34 cellular contexts compared by ENCODE assay signal in the genomic region with DNA sequence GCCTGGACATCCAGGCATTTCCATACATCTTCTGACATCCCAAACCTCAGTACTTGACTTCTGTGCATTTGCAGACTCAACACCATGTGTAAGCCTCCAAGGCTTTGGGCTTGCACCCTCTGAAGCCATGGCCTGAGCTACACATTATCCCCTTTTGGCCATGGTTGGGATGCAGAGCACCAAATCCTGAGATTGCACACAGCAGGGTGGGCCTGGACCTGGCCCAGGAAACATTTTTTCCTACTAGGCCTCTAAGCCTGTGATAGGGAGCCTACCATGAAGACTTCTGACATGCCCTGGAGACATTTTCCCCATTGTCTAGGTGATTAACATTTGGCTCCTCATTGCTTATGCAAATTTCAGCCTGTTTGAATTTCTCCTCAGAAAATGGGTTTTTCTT.
"Had no signal": no experiment of that assay in that cellular context is flagged by ENCODE, and none has a peak within 500 bp of the region (broad histone marks: within the 10 kb centered on the region; RNA-seq: fewer than 3 reads in every experiment).

No MANE protein-coding gene starts in this region.

- H3K4me3 ChIP-seq: MG63 had no signal

- H3K36me3 ChIP-seq: MG63 had no signal

- DNase-seq: Karpas-422, Kasumi-1, MG63, MM.1S, MV-4-11, NCI-H1048, NCI-H1092, NCI-H1092 treated with DMSO at 0.1 percent for 48 hours, NCI-H1105, NCI-H1105 treated with DMSO at 0.1 percent for 48 hours, NCI-H1417, NCI-H1417 treated with DMSO at 0.1 percent for 48 hours, NCI-H1436, NCI-H1436 treated with DMSO at 0.1 percent for 48 hours, NCI-H146, NCI-H1694, NCI-H1694 treated with DMSO at 0.1 percent for 48 hours, NCI-H187, NCI-H187 treated with DMSO at 0.1 percent for 48 hours, NCI-H1930, NCI-H2029, NCI-H2029 treated with DMSO at 0.1 percent for 48 hours, NCI-H2081, NCI-H2081 treated with DMSO at 0.1 percent for 48 hours, NCI-H2107, NCI-H2171, NCI-H2171 treated with DMSO at 0.1 percent for 48 hours, NCI-H2227 treated with DMSO at 0.1 percent for 48 hours, NCI-H226, NCI-H345, NCI-H446, NCI-H446 treated with DMSO at 0.1 percent for 48 hours, NCI-H510A, NCI-H510A treated with DMSO at 0.1 percent for 48 hours had no signal

- H3K27me3 ChIP-seq: MG63 had no signal

- H3K9me3 ChIP-seq: MG63 had no signal
